In the genomic region with DNA sequence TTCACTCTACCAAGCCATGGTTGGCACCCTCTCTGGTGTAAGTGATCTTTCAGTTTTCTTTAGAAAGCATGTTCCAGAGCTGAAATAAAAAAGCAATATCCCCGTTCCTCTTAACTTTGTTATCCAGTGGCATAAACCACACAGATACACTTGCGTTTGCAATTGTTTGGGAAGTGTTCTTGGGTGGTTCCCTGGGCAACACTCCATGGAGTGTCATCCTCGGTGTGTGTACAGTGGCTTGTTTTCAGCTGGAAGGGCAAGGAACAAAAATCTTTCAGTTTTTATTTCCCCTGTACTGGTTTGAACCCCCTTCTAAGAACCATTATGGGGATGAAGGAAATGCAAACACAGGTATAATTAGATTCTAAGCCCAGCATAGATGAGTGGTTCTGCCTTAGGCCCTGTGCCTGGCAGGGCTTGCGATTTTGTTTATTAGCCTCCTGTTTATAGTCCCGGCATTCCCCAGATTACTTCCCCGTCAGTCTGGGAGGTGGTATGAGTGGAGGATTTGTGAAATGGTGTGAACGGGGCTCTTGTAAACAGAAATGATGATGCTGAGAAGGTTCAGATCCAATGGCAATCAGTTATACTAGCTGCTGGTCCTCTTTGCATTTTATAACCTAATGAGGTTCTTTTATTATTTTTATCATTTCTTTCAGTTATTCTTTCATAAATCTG, we compare ENCODE assay signal across 20 cellular contexts.
DNase-seq lines count a peak whose midpoint lies in the region; TF ChIP-seq lines count a peak whose summit lies in the region.
"Had no signal": no experiment of that assay in that cellular context is flagged by ENCODE, and none has a peak within 500 bp of the region (broad histone marks: within the 10 kb centered on the region; RNA-seq: fewer than 3 reads in every experiment).

No MANE protein-coding gene starts in this region.

- no peaks in the 10 kb centered on the region for H3K27me3 Mint-ChIP-seq in nephron progenitor cell (ENCODE audit: low read depth, poor library complexity)
- H3K27me3 Mint-ChIP-seq in immature natural killer cell (ENCODE audit: low read depth in 3 of 3): peaks cover 0 to 1% (median 0%) of the 10 kb centered on the region in 3 donors

- H3K36me3 Mint-ChIP-seq in nephron progenitor cell (ENCODE audit: low read depth): peaks cover 43% of the 10 kb centered on the region
- H3K36me3 Mint-ChIP-seq in immature natural killer cell: peaks cover 0 to 2% (median 0%) of the 10 kb centered on the region in 3 donors

- H3K27ac ChIP-seq in uterus: peak overlapping the region; percentile 31 to 96
- H3K27ac ChIP-seq: BLaER1 treated with 17β-estradiol and CSF1 and Interleukin-3, amounts not matched to agents 10 nM and 100 nM; RWPE1 had no signal

- no peak for TF ChIP-seq POLR2A in uterus (IDR thresholded peaks at IDR 0.05)

- peaks cover 59% of the 10 kb centered on the region for H3K9me3 Mint-ChIP-seq in nephron progenitor cell
- peaks cover 1 to 7% (median 4%) of the 10 kb centered on the region in 6 donors for H3K9me3 Mint-ChIP-seq in immature natural killer cell

- H3K4me1 Mint-ChIP-seq in nephron progenitor cell: peaks cover 12% of the 10 kb centered on the region
- H3K4me1 Mint-ChIP-seq in immature natural killer cell: no peaks in the 10 kb centered on the region
- H3K4me1 Mint-ChIP-seq: activated B cell treated with CpG ODN at 0.5 μM for 24 hours had no signal

- H3K4me3 ChIP-seq in uterus: no peak overlapping the region
- H3K4me3 ChIP-seq: BLaER1 treated with 17β-estradiol and CSF1 and Interleukin-3, amounts not matched to agents 10 nM and 100 nM; K562 had no signal

- DNase-seq in NCI-H748 (lab: John Stamatoyannopoulos, UW; ENCODE audit: unreplicated experiment) (peak; percentile 30), NCI-H748 treated with DMSO at 0.1 percent for 48 hours (lab: John Stamatoyannopoulos, UW) (no peak), fibroblast of gingiva (ENCODE audit: low read depth) (peak; percentile 67), nephron progenitor cell (no peak), uterus (no peak), T-helper 1 cell (no peak), immature natural killer cell (no peak), AG20443 (ENCODE audit: low spot score) (no peak)
- DNase-seq: activated B cell treated with CpG ODN at 0.5 μM for 24 hours; activated CD4-positive, alpha-beta T cell treated with anti-CD3 and anti-CD28 coated beads, Interleukin-2, amount 50 U/mL, for 48 hours; amniotic stem cell; Calu3; GOT3; MV-4-11; NCI-H187 treated with DMSO at 0.1 percent for 48 hours; NCI-H510A treated with DMSO at 0.1 percent for 48 hours; stimulated activated CD4-positive, alpha-beta T cell treated with anti-CD3 and anti-CD28 coated beads, Interleukin-4, amount 100 ng/mL, for 4 hours had no signal

- H3K27ac Mint-ChIP-seq in nephron progenitor cell (peak overlapping the region; percentile 16), immature natural killer cell (no peak overlapping the region)
- H3K27ac Mint-ChIP-seq: activated B cell treated with CpG ODN at 0.5 μM for 24 hours had no signal

- no peaks in the 10 kb centered on the region for H3K36me3 ChIP-seq in uterus
- H3K36me3 ChIP-seq: BLaER1 treated with 17β-estradiol and CSF1 and Interleukin-3, amounts not matched to agents 10 nM and 100 nM had no signal

- H3K4me3 Mint-ChIP-seq in nephron progenitor cell: no peak overlapping the region
- H3K4me3 Mint-ChIP-seq in immature natural killer cell: no peak overlapping the region
- H3K4me3 Mint-ChIP-seq: activated B cell treated with CpG ODN at 0.5 μM for 24 hours had no signal

- peaks cover 16% of the 10 kb centered on the region in 2 donors for H3K4me1 ChIP-seq in uterus
- H3K4me1 ChIP-seq: BLaER1 treated with 17β-estradiol and CSF1 and Interleukin-3, amounts not matched to agents 10 nM and 100 nM had no signal

- no peaks in the 10 kb centered on the region for H3K9me3 ChIP-seq in uterus

- TF ChIP-seq CTCF in nephron progenitor cell (IDR thresholded peaks at IDR 0.05) (no peak), uterus (IDR thresholded peaks at IDR 0.05) (no peak)

- no peaks in the 10 kb centered on the region for H3K27me3 ChIP-seq in uterus
- H3K27me3 ChIP-seq: BLaER1 treated with 17β-estradiol and CSF1 and Interleukin-3, amounts not matched to agents 10 nM and 100 nM had no signal

- intact Hi-C loops in uterus (cut with DNase I; ENCODE audit: low total_unique reads): no loop called here

Comparison
In these comparisons a context has a peak if more than half of its experiments do, and no peak if none do; other contexts are left out.
1. DNase-seq: peak in NCI-H748 (single experiment) and fibroblast of gingiva (single experiment); none in NCI-H748 treated with DMSO at 0.1 percent for 48 hours (single experiment), nephron progenitor cell (single experiment), uterus (0 of 2), T-helper 1 cell (0 of 5), immature natural killer cell (0 of 3) and AG20443 (single experiment).